In genomic region chr4:13530823-13531608, GRCh38 we compare ENCODE assay signal across 13 cellular contexts. TPM values are rescaled to one million over a fixed set of nuclear protein-coding genes. Genes with fewer than 3 reads are reported as not detected.
A peak's percentile ranks its signal among the peaks of the same experiment; 100 is the strongest.
DNase-seq lines count a peak whose midpoint lies in the region; ATAC-seq and TF ChIP-seq lines count a peak whose summit lies in the region.
"Had no signal": no experiment of that assay in that cellular context is flagged by ENCODE, and none has a peak within 500 bp of the region (broad histone marks: within the 10 kb centered on the region; RNA-seq: fewer than 3 reads in every experiment).

No MANE protein-coding gene starts in this region.

- in situ Hi-C loops in G401 (cut with HindIII; ENCODE audit: low sequenced_read_pairs) = no loop called here

- ATAC-seq in stimulated activated naive CD8-positive, alpha-beta T cell treated with anti-CD3 and anti-CD28 coated beads, Interleukin-15, amount 100 ng/mL, for 72 hours = no peak
- ATAC-seq in stimulated activated naive CD8-positive, alpha-beta T cell treated with anti-CD3 and anti-CD28 coated beads, Interleukin-15, Interleukin-2, amounts not matched to agents 100 U/mL and 50 U/mL, for 24 hours = no peak
- ATAC-seq in WTC11 (peak; percentile 71), memory B cell (ENCODE audit: low read depth) (no peak), HG03196 (IDR thresholded peaks at IDR 0.05; ENCODE audit: unreplicated experiment) (no peak), GM21360 (IDR thresholded peaks at IDR 0.05; ENCODE audit: unreplicated experiment) (no peak), GM21737 (IDR thresholded peaks at IDR 0.05; ENCODE audit: unreplicated experiment) (no peak)

- H3K27me3 Mint-ChIP-seq in stimulated activated naive CD8-positive, alpha-beta T cell treated with anti-CD3 and anti-CD28 coated beads, Interleukin-15, amount 100 ng/mL, for 72 hours = peaks cover 93% of the 10 kb centered on the region
- H3K27me3 Mint-ChIP-seq in WTC11 (ENCODE audit: low read depth) (peaks cover 100% of the 10 kb centered on the region), memory B cell (peaks cover 31% of the 10 kb centered on the region)

- TF ChIP-seq CTCF in WTC11 (IDR thresholded peaks at IDR 0.05) = no peak

- H3K4me1 Mint-ChIP-seq in stimulated activated naive CD8-positive, alpha-beta T cell treated with anti-CD3 and anti-CD28 coated beads, Interleukin-15, amount 100 ng/mL, for 72 hours = peaks cover 68% of the 10 kb centered on the region
- H3K4me1 Mint-ChIP-seq in WTC11 (peaks cover 82% of the 10 kb centered on the region), memory B cell (peaks cover 14% of the 10 kb centered on the region)

- H3K9me3 Mint-ChIP-seq in stimulated activated naive CD8-positive, alpha-beta T cell treated with anti-CD3 and anti-CD28 coated beads, Interleukin-15, amount 100 ng/mL, for 72 hours = no peaks in the 10 kb centered on the region
- H3K9me3 Mint-ChIP-seq in WTC11 (no peaks in the 10 kb centered on the region), memory B cell (no peaks in the 10 kb centered on the region)

- H3K4me3 Mint-ChIP-seq in stimulated activated naive CD8-positive, alpha-beta T cell treated with anti-CD3 and anti-CD28 coated beads, Interleukin-15, amount 100 ng/mL, for 72 hours = peak overlapping the region; percentile 50 to 54
- H3K4me3 Mint-ChIP-seq in WTC11 = peak overlapping the region; percentile 62
- H3K4me3 Mint-ChIP-seq in memory B cell = no peak overlapping the region

- H3K36me3 Mint-ChIP-seq in WTC11 (no peaks in the 10 kb centered on the region), memory B cell (no peaks in the 10 kb centered on the region)

- DNase-seq in stimulated activated naive CD8-positive, alpha-beta T cell treated with anti-CD3 and anti-CD28 coated beads, Interleukin-15, amount 100 ng/mL, for 72 hours = no peak
- no peak for DNase-seq in stimulated activated naive CD8-positive, alpha-beta T cell treated with anti-CD3 and anti-CD28 coated beads, Interleukin-15, Interleukin-2, amounts not matched to agents 100 U/mL and 50 U/mL, for 24 hours
- peak; percentile 73 for DNase-seq in WTC11 (ENCODE audit: low spot score)
- DNase-seq in memory B cell (ENCODE audit: low spot score in 2 of 2) = peak in 1 of 2 donors; percentile 15
- DNase-seq in G401 (ENCODE audit: low spot score) = no peak
- DNase-seq: activated effector memory CD4-positive, alpha-beta T cell treated with Interleukin-2 at 50 U/mL for 16 hours; dermis blood vessel endothelial cell; esophagus squamous epithelium; NCI-H2081 treated with DMSO at 0.1 percent for 48 hours; NCI-H526 had no signal

- POLR2A ChIA-PET in WTC11 (lab: Charles Lee) = interaction anchor here (0.9 to 1.0 kb wide), 2 partner anchors 9 to 13 kb away, joined by 3 read pairs; no protein-coding TSS in a partner anchor

- no peak overlapping the region for H3K27ac Mint-ChIP-seq in stimulated activated naive CD8-positive, alpha-beta T cell treated with anti-CD3 and anti-CD28 coated beads, Interleukin-15, amount 100 ng/mL, for 72 hours
- H3K27ac Mint-ChIP-seq in WTC11 (peak overlapping the region; percentile 38; the same call in 1 of the 2 replicates), memory B cell (peak overlapping the region; percentile 42)

- CTCF ChIA-PET in WTC11 (lab: Charles Lee) = interaction anchor here (0.7 to 5.8 kb wide), 8 partner anchors 9 to 123 kb away, joined by 3 to 55 read pairs (median 3); partner anchors contain the start of gene NKX3-2

TF ChIP-seq in WTC11, 78 proteins besides CTCF, POLR2A, EP300 and RAD21:
- TF ChIP-seq JUN (CRISPR knock-in tag; IDR thresholded peaks at IDR 0.05) (no peak), ELF4 (CRISPR knock-in tag; IDR thresholded peaks at IDR 0.05; ENCODE audit: low read depth) (no peak), TEAD1 (CRISPR knock-in tag; IDR thresholded peaks at IDR 0.05) (peak; percentile 50; the same call in 1 of the 2 replicates), PRDM15 (CRISPR knock-in tag; IDR thresholded peaks at IDR 0.05) (peak; percentile 28; the same call in 1 of the 2 replicates), E2F5 (CRISPR knock-in tag; IDR thresholded peaks at IDR 0.05) (no peak)

RNA-seq across cellular contexts. Expression of gene NKX3-2, which starts 13.3 kb away (rescaled TPM):
- 0.07 TPM in 1 of 3 replicates, not detected in the others for total RNA-seq in WTC11 (2021)
- 0.37 and 0.55 TPM in 2 replicates for total RNA-seq in G401 (2014; rRNA removed; shearing (Covaris generic))
- total RNA-seq: dermis blood vessel endothelial cell had no signal

RNA-seq across cellular contexts. Expression of gene RAB28, which starts 46.9 kb away (rescaled TPM):
- 17.1 to 18.4 TPM (median 17.4 TPM) in 3 replicates for total RNA-seq in WTC11 (2021)
- 22.0 and 36.8 TPM in 2 replicates for total RNA-seq in G401 (2014; rRNA removed; shearing (Covaris generic))

Comparison
In these comparisons a context has a peak if more than half of its experiments do, and no peak if none do; other contexts are left out.
1. H3K27ac Mint-ChIP-seq: peak in WTC11 (single experiment) and memory B cell (single experiment); none in stimulated activated naive CD8-positive, alpha-beta T cell treated with anti-CD3 and anti-CD28 coated beads, Interleukin-15, amount 100 ng/mL, for 72 hours (0 of 2).